ENCODE assay signal across 1 cellular context in the genomic region with DNA sequence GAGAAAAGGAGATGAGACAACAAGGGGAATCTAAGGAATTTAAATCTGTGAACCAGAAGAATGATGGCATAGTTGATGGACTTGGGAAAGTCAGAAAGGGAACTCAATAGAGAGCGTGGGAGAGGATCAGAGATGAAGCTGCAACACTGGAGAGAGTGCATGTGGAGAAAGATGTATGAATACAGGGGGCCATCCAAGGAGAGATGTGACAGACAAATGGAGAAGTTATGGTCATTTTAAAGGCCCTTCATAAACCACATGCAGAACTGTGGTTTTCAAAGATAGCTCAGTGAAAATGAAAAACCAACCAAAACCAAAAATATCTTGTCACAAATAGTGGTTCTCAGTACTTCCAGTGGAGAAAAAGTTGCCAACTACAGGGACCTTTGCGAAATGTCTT.
TF ChIP-seq lines count a peak whose summit lies in the region.

No MANE protein-coding gene starts in this region.

TF ChIP-seq in HepG2, 621 proteins besides CTCF, POLR2A, EP300 and RAD21 (continued from another document):
- TF ChIP-seq BRF2 (CRISPR knock-in tag; IDR thresholded peaks at IDR 0.05) (no peak), MBNL3 (CRISPR knock-in tag; conservative IDR thresholded peaks at IDR 0.05) (no peak), ZNF260 (CRISPR knock-in tag; IDR thresholded peaks at IDR 0.05; ENCODE audit: borderline replicate concordance, low read depth) (no peak), PLRG1 (conservative IDR thresholded peaks at IDR 0.05) (no peak), ZNF256 (CRISPR knock-in tag; conservative IDR thresholded peaks at IDR 0.05) (no peak), HMGA1 (CRISPR knock-in tag; conservative IDR thresholded peaks at IDR 0.05) (no peak), ATRX (CRISPR knock-in tag; IDR thresholded peaks at IDR 0.05; ENCODE audit: borderline replicate concordance) (no peak), TEAD2 (CRISPR knock-in tag; IDR thresholded peaks at IDR 0.05) (no peak), ONECUT2 (CRISPR knock-in tag; IDR thresholded peaks at IDR 0.05) (no peak), ZNF30 (CRISPR knock-in tag; IDR thresholded peaks at IDR 0.05) (no peak), NRL (CRISPR knock-in tag; IDR thresholded peaks at IDR 0.05; ENCODE audit: borderline replicate concordance) (no peak), NCOA1 (CRISPR knock-in tag; IDR thresholded peaks at IDR 0.05) (no peak)
